11 cellular contexts compared by ENCODE assay signal in the genomic region with DNA sequence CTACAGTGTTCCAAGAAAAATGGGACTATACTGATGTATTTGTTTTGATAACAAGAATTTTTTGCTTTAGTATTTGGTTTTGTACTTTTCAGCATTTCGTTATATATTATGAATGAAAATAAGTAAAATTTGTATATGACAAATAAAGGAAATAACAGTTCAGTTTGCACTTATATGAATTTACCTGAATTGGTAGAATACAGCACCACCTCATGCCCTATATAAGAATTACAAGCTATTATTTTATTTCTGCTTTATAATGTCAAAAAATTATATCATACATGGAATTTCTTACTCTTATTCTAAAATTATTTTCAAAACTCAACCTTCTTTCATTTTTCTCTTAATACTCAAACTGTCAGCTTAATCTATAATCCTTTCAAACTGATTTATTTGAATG. TPM values are rescaled to one million over a fixed set of nuclear protein-coding genes. Genes with fewer than 3 reads are reported as not detected.
A peak's percentile ranks its signal among the peaks of the same experiment; 100 is the strongest.
DNase-seq lines count a peak whose midpoint lies in the region; ATAC-seq, FAIRE-seq and TF ChIP-seq lines count a peak whose summit lies in the region.
"Had no signal": no experiment of that assay in that cellular context is flagged by ENCODE, and none has a peak within 500 bp of the region (broad histone marks: within the 10 kb centered on the region; RNA-seq: fewer than 3 reads in every experiment).

No MANE protein-coding gene starts in this region.

- H3K27ac ChIP-seq in OCI-LY3 (ENCODE audit: low read length) (no peak overlapping the region), spleen (no peak overlapping the region)
- H3K27ac ChIP-seq: suprapubic skin had no signal

- no peak overlapping the region for H2AFZ ChIP-seq in OCI-LY3 (ENCODE audit: low read depth, low read length)

- ATAC-seq in GM19395 (IDR thresholded peaks at IDR 0.05; ENCODE audit: unreplicated experiment): no peak

- H3K4me1 ChIP-seq in OCI-LY3 (ENCODE audit: low read length): no peaks in the 10 kb centered on the region
- H3K4me1 ChIP-seq in spleen: no peaks in the 10 kb centered on the region
- H3K4me1 ChIP-seq: suprapubic skin had no signal

- no peaks in the 10 kb centered on the region for H4K20me1 ChIP-seq in OCI-LY3 (ENCODE audit: insufficient read depth, low read length)

- intact Hi-C loops in spleen (cut with DNase I; ENCODE audit: low total_unique reads): no loop called here

- TF ChIP-seq CTCF in OCI-LY3 (IDR thresholded peaks at IDR 0.05; ENCODE audit: low read depth, low read length) (peak; percentile 31), epithelial cell of esophagus (IDR thresholded peaks at IDR 0.05; ENCODE audit: insufficient read depth, low read depth, low read length, missing control alignments) (peak; percentile 29), spleen (IDR thresholded peaks at IDR 0.05 in 8 of 11, conservative IDR thresholded peaks at IDR 0.05 in 3 of 11) (peak in 8 of 11 experiments; percentile 11 to 42 (median 34))

- H3K36me3 ChIP-seq in OCI-LY3 (replicated peaks; ENCODE audit: low read depth, low read length): no peaks in the 10 kb centered on the region
- peaks cover 0 to 43% (median 18%) of the 10 kb centered on the region in 6 donors for H3K36me3 ChIP-seq in spleen

- no peaks in the 10 kb centered on the region for H3K27me3 ChIP-seq in OCI-LY3 (ENCODE audit: low read depth, low read length)
- no peaks in the 10 kb centered on the region for H3K27me3 ChIP-seq in spleen (replicated peaks in 1 of 7)
- H3K27me3 ChIP-seq: suprapubic skin had no signal

- DNase-seq in SIG-M5 treated with dmso at 0.1 percent for 504 hours (lab: John Stamatoyannopoulos, UW; ENCODE audit: unreplicated experiment) (peak; percentile 5), SIG-M5 (lab: John Stamatoyannopoulos, UW) (no peak), epithelial cell of esophagus (ENCODE audit: low read depth) (peak; percentile 35), spleen (no peak), GM12891 (ENCODE audit: insufficient read length, low spot score) (no peak)
- no peak for DNase-seq in activated CD4-positive, alpha-beta T cell treated with anti-CD3 and anti-CD28 coated beads, Interleukin-2, amount 50 U/mL, for 48 hours
- DNase-seq: activated CD4-positive, alpha-beta memory T cell treated with anti-CD3 and anti-CD28 coated beads for 36 hours; NCI-H1092 treated with DMSO at 0.1 percent for 48 hours had no signal

- H3K79me2 ChIP-seq in OCI-LY3 (ENCODE audit: low read length): no peaks in the 10 kb centered on the region

- no peak for TF ChIP-seq POLR2A in spleen (IDR thresholded peaks at IDR 0.05)
- TF ChIP-seq POLR2A in GM12891 (IDR thresholded peaks at IDR 0.05; ENCODE audit: low read depth, low read length): no peak

- H3K4me3 ChIP-seq in OCI-LY3 (ENCODE audit: low read length) (no peak overlapping the region), epithelial cell of esophagus (ENCODE audit: low read length) (no peak overlapping the region), spleen (no peak overlapping the region)
- H3K4me3 ChIP-seq: suprapubic skin had no signal

- H3K9ac ChIP-seq in OCI-LY3 (ENCODE audit: low read length): no peak overlapping the region

- no peak for FAIRE-seq in GM12891 (lab: Jason Lieb, UNC)

- H3K9me3 ChIP-seq in OCI-LY3 (ENCODE audit: insufficient read depth, low read length): no peaks in the 10 kb centered on the region
- no peaks in the 10 kb centered on the region for H3K9me3 ChIP-seq in spleen
- H3K9me3 ChIP-seq: suprapubic skin had no signal

- H3K4me2 ChIP-seq in OCI-LY3 (ENCODE audit: low read length): no peak overlapping the region

- 62 to 77% (median 67%) methylated on average over 1 of the region's 1 CpG for WGBS in spleen, 5 donors

TF ChIP-seq in GM12891, 5 proteins besides CTCF, POLR2A, EP300 and RAD21:
- TF ChIP-seq SPI1 (IDR thresholded peaks at IDR 0.05; ENCODE audit: low read depth, low read length) (no peak), POLR2AphosphoS5 (IDR thresholded peaks at IDR 0.05; ENCODE audit: low read depth, low read length) (no peak), TAF1 (IDR thresholded peaks at IDR 0.05; ENCODE audit: low read depth, low read length) (no peak), PAX5 (IDR thresholded peaks at IDR 0.05; ENCODE audit: insufficient read depth, low read length, severe bottlenecking) (no peak)
TF ChIP-seq in GM12891: peak in this region for 0.

RNA-seq across cellular contexts. Expression of gene EFCAB7, which starts 14.6 kb away (rescaled TPM):
- total RNA-seq in spleen: 1 to 10 TPM; 3.6 to 8.2 (median 6.3) TPM
- polyA plus RNA-seq in spleen: 1 to 10 TPM; 2.9 to 4.1 (median 3.1) TPM
- polyA plus RNA-seq in GM12891 (2012; ENCODE audit: low read depth, missing spikeins): 3.8 TPM

RNA-seq across cellular contexts. Expression of gene ITGB3BP, which starts 14.9 kb away (rescaled TPM):
- 10 to 100 TPM; 17.5 to 26.0 (median 21.3) TPM for total RNA-seq in spleen
- polyA plus RNA-seq in spleen: 10 to 100 TPM; 22.3 to 31.4 (median 31.1) TPM
- 56.7 TPM for polyA plus RNA-seq in GM12891 (2012; ENCODE audit: low read depth, missing spikeins)

RNA-seq across cellular contexts. Expression of gene PGM1, which starts 55.3 kb away (rescaled TPM):
- 10 to 100 TPM; 17.2 to 37.4 (median 26.9) TPM for total RNA-seq in spleen
- 10 to 100 TPM in 1 of 3 donors, 1 to 10 TPM in 2; 4.5 to 11.2 (median 5.0) TPM for polyA plus RNA-seq in spleen
- polyA plus RNA-seq in GM12891 (2012; ENCODE audit: low read depth, missing spikeins): 50.0 TPM

Comparison
In these comparisons a context has a peak if more than half of its experiments do, and no peak if none do; other contexts are left out.
1. DNase-seq: peak in SIG-M5 treated with dmso at 0.1 percent for 504 hours (single experiment) and epithelial cell of esophagus (single experiment); none in SIG-M5 (single experiment), spleen (single experiment), GM12891 (single experiment) and activated CD4-positive, alpha-beta T cell treated with anti-CD3 and anti-CD28 coated beads, Interleukin-2, amount 50 U/mL, for 48 hours (0 of 2).
2. Peak in every context shown above with its lines, with median percentiles within 50 percentile points of each other: CTCF ChIP-seq.